In genomic region chr20:51647674-51648570, GRCh38 we compare ENCODE assay signal across 23 cellular contexts.
"Had no signal": no experiment of that assay in that cellular context is flagged by ENCODE, and none has a peak within 500 bp of the region (broad histone marks: within the 10 kb centered on the region; RNA-seq: fewer than 3 reads in every experiment).

No MANE protein-coding gene starts in this region.

- H3K4me3 ChIP-seq: MG63, Peyer's patch, SJCRH30 had no signal

- H3K27ac Mint-ChIP-seq: activated CD8-positive, alpha-beta T cell treated with anti-CD3 and anti-CD28 coated beads, Interleukin-2, amount 10 ng/mL, durations not matched to agents 7 days and 5 days; activated naive CD8-positive, alpha-beta T cell; activated T-cell treated with anti-CD3 and anti-CD28 coated beads, Interleukin-2, amount 50 U/mL, for 24 hours; activated T-helper 1 cell treated with anti-CD3 and anti-CD28 coated beads, Interleukin-12 subunit alpha, Interleukin-12 subunit beta, Interleukin-2, Interleukin-4 antibody, amounts not matched to agents 30 ng/mL and 10 ng/mL and 1 ng/mL, durations not matched to agents 14 hours and 24 hours and 36 hours; T-helper 1 cell treated with Interleukin-12 subunit alpha and Interleukin-12 subunit beta and Interleukin-4 antibody, amounts not matched to agents 30 μg/mL and 1 μg/mL, for 36 hours had no signal

- H3K27ac ChIP-seq: Peyer's patch, RWPE1, SJCRH30 had no signal

- H3K27me3 ChIP-seq: MG63, Peyer's patch had no signal

- H3K27me3 Mint-ChIP-seq: activated naive CD8-positive, alpha-beta T cell; activated T-cell treated with anti-CD3 and anti-CD28 coated beads, Interleukin-2, amount 50 U/mL, for 24 hours; brain had no signal

- H3K36me3 ChIP-seq: SJCRH30 had no signal

- H3K9me3 Mint-ChIP-seq: activated T-cell treated with anti-CD3 and anti-CD28 coated beads, Interleukin-2, amount 50 U/mL, for 24 hours; activated T-helper 1 cell treated with anti-CD3 and anti-CD28 coated beads, Interleukin-12 subunit alpha, Interleukin-12 subunit beta, Interleukin-2, Interleukin-4 antibody, amounts not matched to agents 30 ng/mL and 10 ng/mL and 1 ng/mL, durations not matched to agents 14 hours and 24 hours and 36 hours; brain; T-helper 1 cell treated with Interleukin-12 subunit alpha and Interleukin-12 subunit beta and Interleukin-4 antibody, amounts not matched to agents 30 μg/mL and 1 μg/mL, for 36 hours had no signal

- ATAC-seq: activated CD8-positive, alpha-beta T cell treated with anti-CD3 and anti-CD28 coated beads, Interleukin-2, amount 10 ng/mL, durations not matched to agents 7 days and 5 days; SK-N-SH treated with all-trans-retinoic acid at 6 μM for 48 hours had no signal

- H3K4me3 Mint-ChIP-seq: activated CD8-positive, alpha-beta T cell treated with anti-CD3 and anti-CD28 coated beads, Interleukin-2, amount 10 ng/mL, durations not matched to agents 7 days and 5 days; activated naive CD8-positive, alpha-beta T cell; activated T-cell treated with anti-CD3 and anti-CD28 coated beads, Interleukin-2, amount 50 U/mL, for 24 hours; activated T-helper 1 cell treated with anti-CD3 and anti-CD28 coated beads, Interleukin-12 subunit alpha, Interleukin-12 subunit beta, Interleukin-2, Interleukin-4 antibody, amounts not matched to agents 30 ng/mL and 10 ng/mL and 1 ng/mL, durations not matched to agents 14 hours and 24 hours and 36 hours; brain; T-helper 1 cell treated with Interleukin-12 subunit alpha and Interleukin-12 subunit beta and Interleukin-4 antibody, amounts not matched to agents 30 μg/mL and 1 μg/mL, for 36 hours had no signal

- H3K9me3 ChIP-seq: MG63, Peyer's patch, SJCRH30 had no signal

- H3K36me3 Mint-ChIP-seq: activated naive CD8-positive, alpha-beta T cell had no signal

- DNase-seq: activated CD4-positive, alpha-beta T cell treated with anti-CD3 and anti-CD28 coated beads for 48 hours; activated CD4-positive, alpha-beta T cell treated with anti-CD3 and anti-CD28 coated beads, Interleukin-2, amount 50 U/mL, for 4 hours; activated CD4-positive, CD25-positive, alpha-beta regulatory T cell treated with anti-CD3 and anti-CD28 coated beads, Interleukin-2, amount 50 U/mL, for 72 hours; activated CD8-positive, alpha-beta T cell treated with anti-CD3 and anti-CD28 coated beads, Interleukin-2, amount 10 ng/mL, durations not matched to agents 7 days and 5 days; activated effector memory CD4-positive, alpha-beta T cell treated with Interleukin-2 at 50 U/mL for 16 hours; activated naive CD4-positive, alpha-beta T cell; activated T-cell treated with anti-CD3 and anti-CD28 coated beads, Interleukin-2, amount 50 U/mL, for 24 hours; amygdala; MG63; NCI-H1105; NCI-H1436; NCI-H1694 treated with DMSO at 0.1 percent for 48 hours; NCI-H2029 treated with DMSO at 0.1 percent for 48 hours; NCI-H524; Peyer's patch; Right ventricle myocardium superior; SJCRH30 had no signal

- H3K4me1 ChIP-seq: SJCRH30 had no signal
